In genomic region chr5:53481887-53482716, GRCh38 we compare ENCODE assay signal across 1 cellular context.
TF ChIP-seq lines count a peak whose summit lies in the region.

No MANE protein-coding gene starts in this region.

TF ChIP-seq in K562, 482 proteins besides CTCF, POLR2A, EP300 and RAD21 (continued from another document):
- TF ChIP-seq ATF2 (CRISPR knock-in tag; IDR thresholded peaks at IDR 0.05) (no peak), KLF10 (CRISPR knock-in tag; IDR thresholded peaks at IDR 0.05) (no peak), SPI1 (IDR thresholded peaks at IDR 0.05; ENCODE audit: borderline replicate concordance, low read depth, low read length) (no peak), ZNF431 (CRISPR knock-in tag; IDR thresholded peaks at IDR 0.05) (no peak), ZNF584 (CRISPR knock-in tag; IDR thresholded peaks at IDR 0.05; ENCODE audit: low read depth) (no peak), SNIP1 (IDR thresholded peaks at IDR 0.05; ENCODE audit: low read depth) (no peak), SAFB2 (IDR thresholded peaks at IDR 0.05; ENCODE audit: borderline replicate concordance, low read depth, low read length, severe bottlenecking) (no peak), PRMT5 (CRISPR knock-in tag; IDR thresholded peaks at IDR 0.05) (no peak), TGIF2 (CRISPR knock-in tag; IDR thresholded peaks at IDR 0.05) (no peak), EWSR1 (IDR thresholded peaks at IDR 0.05; ENCODE audit: borderline replicate concordance, low read depth, partially characterized antibody) (no peak), TAL1 (IDR thresholded peaks at IDR 0.05) (no peak), ERF (CRISPR knock-in tag; IDR thresholded peaks at IDR 0.05) (no peak), NCOR1 (IDR thresholded peaks at IDR 0.05) (no peak), PHF20 (IDR thresholded peaks at IDR 0.05; ENCODE audit: partially characterized antibody) (no peak), GABPA (tag; conservative IDR thresholded peaks at IDR 0.05; ENCODE audit: low read depth) (no peak), XRCC5 (IDR thresholded peaks at IDR 0.05; ENCODE audit: low read depth, low read length) (no peak), NFIC (IDR thresholded peaks at IDR 0.05) (peak; percentile 15; the same call in 1 of the 2 replicates), XRCC3 (IDR thresholded peaks at IDR 0.05) (no peak), ZFP1 (CRISPR knock-in tag; IDR thresholded peaks at IDR 0.05) (no peak), NRF1 (conservative IDR thresholded peaks at IDR 0.05 in 1 of 2, IDR thresholded peaks at IDR 0.05 in 1 of 2) (peak; percentile 49 to 67; a peak in 3 of 4 replicates), PHF8 (IDR thresholded peaks at IDR 0.05; ENCODE audit: borderline replicate concordance, low read length) (no peak), ZNF668 (CRISPR knock-in tag; IDR thresholded peaks at IDR 0.05) (no peak), HINFP (tag; conservative IDR thresholded peaks at IDR 0.05; ENCODE audit: low read depth) (peak; percentile 66), NR2C1 (IDR thresholded peaks at IDR 0.05) (no peak), NR2C1 (tag; IDR thresholded peaks at IDR 0.05) (no peak)
- TF ChIP-seq, protein P1, sequence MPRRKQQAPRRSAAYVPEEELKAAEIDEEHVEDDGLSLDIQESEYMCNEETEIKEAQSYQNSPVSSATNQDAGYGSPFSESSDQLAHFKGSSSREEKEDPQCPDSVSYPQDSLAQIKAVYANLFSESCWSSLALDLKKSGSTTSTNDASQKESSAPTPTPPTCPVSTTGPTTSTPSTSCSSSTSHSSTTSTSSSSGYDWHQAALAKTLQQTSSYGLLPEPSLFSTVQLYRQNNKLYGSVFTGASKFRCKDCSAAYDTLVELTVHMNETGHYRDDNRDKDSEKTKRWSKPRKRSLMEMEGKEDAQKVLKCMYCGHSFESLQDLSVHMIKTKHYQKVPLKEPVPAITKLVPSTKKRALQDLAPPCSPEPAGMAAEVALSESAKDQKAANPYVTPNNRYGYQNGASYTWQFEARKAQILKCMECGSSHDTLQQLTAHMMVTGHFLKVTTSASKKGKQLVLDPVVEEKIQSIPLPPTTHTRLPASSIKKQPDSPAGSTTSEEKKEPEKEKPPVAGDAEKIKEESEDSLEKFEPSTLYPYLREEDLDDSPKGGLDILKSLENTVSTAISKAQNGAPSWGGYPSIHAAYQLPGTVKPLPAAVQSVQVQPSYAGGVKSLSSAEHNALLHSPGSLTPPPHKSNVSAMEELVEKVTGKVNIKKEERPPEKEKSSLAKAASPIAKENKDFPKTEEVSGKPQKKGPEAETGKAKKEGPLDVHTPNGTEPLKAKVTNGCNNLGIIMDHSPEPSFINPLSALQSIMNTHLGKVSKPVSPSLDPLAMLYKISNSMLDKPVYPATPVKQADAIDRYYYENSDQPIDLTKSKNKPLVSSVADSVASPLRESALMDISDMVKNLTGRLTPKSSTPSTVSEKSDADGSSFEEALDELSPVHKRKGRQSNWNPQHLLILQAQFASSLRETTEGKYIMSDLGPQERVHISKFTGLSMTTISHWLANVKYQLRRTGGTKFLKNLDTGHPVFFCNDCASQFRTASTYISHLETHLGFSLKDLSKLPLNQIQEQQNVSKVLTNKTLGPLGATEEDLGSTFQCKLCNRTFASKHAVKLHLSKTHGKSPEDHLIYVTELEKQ (CRISPR knock-in tag; IDR thresholded peaks at IDR 0.05), result no peak
- TF ChIP-seq, protein P2, sequence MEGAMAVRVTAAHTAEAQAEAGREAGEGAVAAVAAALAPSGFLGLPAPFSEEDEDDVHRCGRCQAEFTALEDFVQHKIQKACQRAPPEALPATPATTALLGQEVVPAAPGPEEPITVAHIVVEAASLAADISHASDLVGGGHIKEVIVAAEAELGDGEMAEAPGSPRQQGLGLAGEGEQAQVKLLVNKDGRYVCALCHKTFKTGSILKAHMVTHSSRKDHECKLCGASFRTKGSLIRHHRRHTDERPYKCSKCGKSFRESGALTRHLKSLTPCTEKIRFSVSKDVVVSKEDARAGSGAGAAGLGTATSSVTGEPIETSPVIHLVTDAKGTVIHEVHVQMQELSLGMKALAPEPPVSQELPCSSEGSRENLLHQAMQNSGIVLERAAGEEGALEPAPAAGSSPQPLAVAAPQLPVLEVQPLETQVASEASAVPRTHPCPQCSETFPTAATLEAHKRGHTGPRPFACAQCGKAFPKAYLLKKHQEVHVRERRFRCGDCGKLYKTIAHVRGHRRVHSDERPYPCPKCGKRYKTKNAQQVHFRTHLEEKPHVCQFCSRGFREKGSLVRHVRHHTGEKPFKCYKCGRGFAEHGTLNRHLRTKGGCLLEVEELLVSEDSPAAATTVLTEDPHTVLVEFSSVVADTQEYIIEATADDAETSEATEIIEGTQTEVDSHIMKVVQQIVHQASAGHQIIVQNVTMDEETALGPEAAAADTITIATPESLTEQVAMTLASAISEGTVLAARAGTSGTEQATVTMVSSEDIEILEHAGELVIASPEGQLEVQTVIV (CRISPR knock-in tag; IDR thresholded peaks at IDR 0.05; ENCODE audit: borderline replicate concordance), result no peak
- TF ChIP-seq, protein P3, sequence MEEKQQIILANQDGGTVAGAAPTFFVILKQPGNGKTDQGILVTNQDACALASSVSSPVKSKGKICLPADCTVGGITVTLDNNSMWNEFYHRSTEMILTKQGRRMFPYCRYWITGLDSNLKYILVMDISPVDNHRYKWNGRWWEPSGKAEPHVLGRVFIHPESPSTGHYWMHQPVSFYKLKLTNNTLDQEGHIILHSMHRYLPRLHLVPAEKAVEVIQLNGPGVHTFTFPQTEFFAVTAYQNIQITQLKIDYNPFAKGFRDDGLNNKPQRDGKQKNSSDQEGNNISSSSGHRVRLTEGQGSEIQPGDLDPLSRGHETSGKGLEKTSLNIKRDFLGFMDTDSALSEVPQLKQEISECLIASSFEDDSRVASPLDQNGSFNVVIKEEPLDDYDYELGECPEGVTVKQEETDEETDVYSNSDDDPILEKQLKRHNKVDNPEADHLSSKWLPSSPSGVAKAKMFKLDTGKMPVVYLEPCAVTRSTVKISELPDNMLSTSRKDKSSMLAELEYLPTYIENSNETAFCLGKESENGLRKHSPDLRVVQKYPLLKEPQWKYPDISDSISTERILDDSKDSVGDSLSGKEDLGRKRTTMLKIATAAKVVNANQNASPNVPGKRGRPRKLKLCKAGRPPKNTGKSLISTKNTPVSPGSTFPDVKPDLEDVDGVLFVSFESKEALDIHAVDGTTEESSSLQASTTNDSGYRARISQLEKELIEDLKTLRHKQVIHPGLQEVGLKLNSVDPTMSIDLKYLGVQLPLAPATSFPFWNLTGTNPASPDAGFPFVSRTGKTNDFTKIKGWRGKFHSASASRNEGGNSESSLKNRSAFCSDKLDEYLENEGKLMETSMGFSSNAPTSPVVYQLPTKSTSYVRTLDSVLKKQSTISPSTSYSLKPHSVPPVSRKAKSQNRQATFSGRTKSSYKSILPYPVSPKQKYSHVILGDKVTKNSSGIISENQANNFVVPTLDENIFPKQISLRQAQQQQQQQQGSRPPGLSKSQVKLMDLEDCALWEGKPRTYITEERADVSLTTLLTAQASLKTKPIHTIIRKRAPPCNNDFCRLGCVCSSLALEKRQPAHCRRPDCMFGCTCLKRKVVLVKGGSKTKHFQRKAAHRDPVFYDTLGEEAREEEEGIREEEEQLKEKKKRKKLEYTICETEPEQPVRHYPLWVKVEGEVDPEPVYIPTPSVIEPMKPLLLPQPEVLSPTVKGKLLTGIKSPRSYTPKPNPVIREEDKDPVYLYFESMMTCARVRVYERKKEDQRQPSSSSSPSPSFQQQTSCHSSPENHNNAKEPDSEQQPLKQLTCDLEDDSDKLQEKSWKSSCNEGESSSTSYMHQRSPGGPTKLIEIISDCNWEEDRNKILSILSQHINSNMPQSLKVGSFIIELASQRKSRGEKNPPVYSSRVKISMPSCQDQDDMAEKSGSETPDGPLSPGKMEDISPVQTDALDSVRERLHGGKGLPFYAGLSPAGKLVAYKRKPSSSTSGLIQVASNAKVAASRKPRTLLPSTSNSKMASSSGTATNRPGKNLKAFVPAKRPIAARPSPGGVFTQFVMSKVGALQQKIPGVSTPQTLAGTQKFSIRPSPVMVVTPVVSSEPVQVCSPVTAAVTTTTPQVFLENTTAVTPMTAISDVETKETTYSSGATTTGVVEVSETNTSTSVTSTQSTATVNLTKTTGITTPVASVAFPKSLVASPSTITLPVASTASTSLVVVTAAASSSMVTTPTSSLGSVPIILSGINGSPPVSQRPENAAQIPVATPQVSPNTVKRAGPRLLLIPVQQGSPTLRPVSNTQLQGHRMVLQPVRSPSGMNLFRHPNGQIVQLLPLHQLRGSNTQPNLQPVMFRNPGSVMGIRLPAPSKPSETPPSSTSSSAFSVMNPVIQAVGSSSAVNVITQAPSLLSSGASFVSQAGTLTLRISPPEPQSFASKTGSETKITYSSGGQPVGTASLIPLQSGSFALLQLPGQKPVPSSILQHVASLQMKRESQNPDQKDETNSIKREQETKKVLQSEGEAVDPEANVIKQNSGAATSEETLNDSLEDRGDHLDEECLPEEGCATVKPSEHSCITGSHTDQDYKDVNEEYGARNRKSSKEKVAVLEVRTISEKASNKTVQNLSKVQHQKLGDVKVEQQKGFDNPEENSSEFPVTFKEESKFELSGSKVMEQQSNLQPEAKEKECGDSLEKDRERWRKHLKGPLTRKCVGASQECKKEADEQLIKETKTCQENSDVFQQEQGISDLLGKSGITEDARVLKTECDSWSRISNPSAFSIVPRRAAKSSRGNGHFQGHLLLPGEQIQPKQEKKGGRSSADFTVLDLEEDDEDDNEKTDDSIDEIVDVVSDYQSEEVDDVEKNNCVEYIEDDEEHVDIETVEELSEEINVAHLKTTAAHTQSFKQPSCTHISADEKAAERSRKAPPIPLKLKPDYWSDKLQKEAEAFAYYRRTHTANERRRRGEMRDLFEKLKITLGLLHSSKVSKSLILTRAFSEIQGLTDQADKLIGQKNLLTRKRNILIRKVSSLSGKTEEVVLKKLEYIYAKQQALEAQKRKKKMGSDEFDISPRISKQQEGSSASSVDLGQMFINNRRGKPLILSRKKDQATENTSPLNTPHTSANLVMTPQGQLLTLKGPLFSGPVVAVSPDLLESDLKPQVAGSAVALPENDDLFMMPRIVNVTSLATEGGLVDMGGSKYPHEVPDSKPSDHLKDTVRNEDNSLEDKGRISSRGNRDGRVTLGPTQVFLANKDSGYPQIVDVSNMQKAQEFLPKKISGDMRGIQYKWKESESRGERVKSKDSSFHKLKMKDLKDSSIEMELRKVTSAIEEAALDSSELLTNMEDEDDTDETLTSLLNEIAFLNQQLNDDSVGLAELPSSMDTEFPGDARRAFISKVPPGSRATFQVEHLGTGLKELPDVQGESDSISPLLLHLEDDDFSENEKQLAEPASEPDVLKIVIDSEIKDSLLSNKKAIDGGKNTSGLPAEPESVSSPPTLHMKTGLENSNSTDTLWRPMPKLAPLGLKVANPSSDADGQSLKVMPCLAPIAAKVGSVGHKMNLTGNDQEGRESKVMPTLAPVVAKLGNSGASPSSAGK (IDR thresholded peaks at IDR 0.05), result peak; percentile 11; the same call in 1 of the 2 replicates
- TF ChIP-seq, protein P4, sequence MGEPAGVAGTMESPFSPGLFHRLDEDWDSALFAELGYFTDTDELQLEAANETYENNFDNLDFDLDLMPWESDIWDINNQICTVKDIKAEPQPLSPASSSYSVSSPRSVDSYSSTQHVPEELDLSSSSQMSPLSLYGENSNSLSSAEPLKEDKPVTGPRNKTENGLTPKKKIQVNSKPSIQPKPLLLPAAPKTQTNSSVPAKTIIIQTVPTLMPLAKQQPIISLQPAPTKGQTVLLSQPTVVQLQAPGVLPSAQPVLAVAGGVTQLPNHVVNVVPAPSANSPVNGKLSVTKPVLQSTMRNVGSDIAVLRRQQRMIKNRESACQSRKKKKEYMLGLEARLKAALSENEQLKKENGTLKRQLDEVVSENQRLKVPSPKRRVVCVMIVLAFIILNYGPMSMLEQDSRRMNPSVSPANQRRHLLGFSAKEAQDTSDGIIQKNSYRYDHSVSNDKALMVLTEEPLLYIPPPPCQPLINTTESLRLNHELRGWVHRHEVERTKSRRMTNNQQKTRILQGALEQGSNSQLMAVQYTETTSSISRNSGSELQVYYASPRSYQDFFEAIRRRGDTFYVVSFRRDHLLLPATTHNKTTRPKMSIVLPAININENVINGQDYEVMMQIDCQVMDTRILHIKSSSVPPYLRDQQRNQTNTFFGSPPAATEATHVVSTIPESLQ (CRISPR knock-in tag; IDR thresholded peaks at IDR 0.05), result no peak
TF ChIP-seq in K562: peak in this region for 33.
